Comparison of ENCODE assay signal across 20 cellular contexts in genomic region chr17:45756266-45756989, GRCh38. TPM values are rescaled to one million over a fixed set of nuclear protein-coding genes. Genes with fewer than 3 reads are reported as not detected.
DNase-seq lines count a peak whose midpoint lies in the region; ATAC-seq lines count a peak whose summit lies in the region.
"Had no signal": no experiment of that assay in that cellular context is flagged by ENCODE, and none has a peak within 500 bp of the region (broad histone marks: within the 10 kb centered on the region; RNA-seq: fewer than 3 reads in every experiment).

No MANE protein-coding gene starts in this region.

- H3K4me3 ChIP-seq in BLaER1 = no peak overlapping the region
- H3K4me3 ChIP-seq: BLaER1 treated with 17β-estradiol and CSF1 and Interleukin-3, amounts not matched to agents 10 nM and 100 nM had no signal

- ATAC-seq in HG02852 (IDR thresholded peaks at IDR 0.05; ENCODE audit: unreplicated experiment) = no peak
- ATAC-seq: Panc1, SK-N-SH treated with all-trans-retinoic acid at 6 μM for 48 hours had no signal

- H3K9ac ChIP-seq in BLaER1 = no peak overlapping the region; the same call in 1 of the 2 replicates
- H3K9ac ChIP-seq: BLaER1 treated with 17β-estradiol and CSF1 and Interleukin-3, amounts not matched to agents 10 nM and 100 nM had no signal

- no peak overlapping the region for H3K27ac ChIP-seq in BLaER1
- H3K27ac ChIP-seq: 22Rv1; BLaER1 treated with 17β-estradiol and CSF1 and Interleukin-3, amounts not matched to agents 10 nM and 100 nM had no signal

- DNase-seq in NCI-H1092 treated with DMSO at 0.1 percent for 48 hours (lab: John Stamatoyannopoulos, UW) (peak; percentile 40), NCI-H1092 (lab: John Stamatoyannopoulos, UW) (no peak), NCI-H2227 treated with DMSO at 0.1 percent for 48 hours (lab: John Stamatoyannopoulos, UW) (peak; percentile 69), mesenteric fat pad (ENCODE audit: low spot score) (peak; percentile 59), hypothalamus (lab: John Stamatoyannopoulos, UW) (no peak)
- no peak for DNase-seq in stimulated activated CD4-positive, alpha-beta T cell treated with anti-CD3 and anti-CD28 coated beads, Interleukin-4, amount 100 ng/mL, for 24 hours
- DNase-seq: ACHN; Calu3; CD4-positive, alpha-beta memory T cell; GDM1; MV-4-11; NCI-H1930; NCI-H345; NCI-H524 treated with DMSO at 0.1 percent for 48 hours had no signal

- H3K27me3 ChIP-seq in BLaER1 = no peaks in the 10 kb centered on the region
- H3K27me3 ChIP-seq: BLaER1 treated with 17β-estradiol and CSF1 and Interleukin-3, amounts not matched to agents 10 nM and 100 nM had no signal

- peaks cover 9% of the 10 kb centered on the region; the same call in 1 of the 2 replicates for H3K4me1 ChIP-seq in BLaER1

- H3K4me2 ChIP-seq in BLaER1 = peak overlapping the region; percentile 49; the same call in 1 of the 2 replicates

- no peaks in the 10 kb centered on the region for H3K9me3 ChIP-seq in BLaER1
- H3K9me3 ChIP-seq: BLaER1 treated with 17β-estradiol and CSF1 and Interleukin-3, amounts not matched to agents 10 nM and 100 nM had no signal

- no peaks in the 10 kb centered on the region for H4K20me1 ChIP-seq in BLaER1
- H4K20me1 ChIP-seq: BLaER1 treated with 17β-estradiol and CSF1 and Interleukin-3, amounts not matched to agents 10 nM and 100 nM had no signal

- H3K36me3 ChIP-seq in BLaER1 = no peaks in the 10 kb centered on the region
- H3K36me3 ChIP-seq: BLaER1 treated with 17β-estradiol and CSF1 and Interleukin-3, amounts not matched to agents 10 nM and 100 nM had no signal

RNA-seq across cellular contexts. Expression of gene CRHR1, which starts 27.7 kb away (rescaled TPM):
- not detected for total RNA-seq in mesenteric fat pad
- total RNA-seq: Calu3; CD4-positive, alpha-beta memory T cell had no signal

Comparison
In these comparisons a context has a peak if more than half of its experiments do, and no peak if none do; other contexts are left out.
1. DNase-seq: peak in NCI-H1092 treated with DMSO at 0.1 percent for 48 hours (single experiment), NCI-H2227 treated with DMSO at 0.1 percent for 48 hours (single experiment) and mesenteric fat pad (single experiment); none in NCI-H1092 (single experiment), hypothalamus (0 of 51) and stimulated activated CD4-positive, alpha-beta T cell treated with anti-CD3 and anti-CD28 coated beads, Interleukin-4, amount 100 ng/mL, for 24 hours (single experiment).